1 cellular context compared by ENCODE assay signal in the genomic region with DNA sequence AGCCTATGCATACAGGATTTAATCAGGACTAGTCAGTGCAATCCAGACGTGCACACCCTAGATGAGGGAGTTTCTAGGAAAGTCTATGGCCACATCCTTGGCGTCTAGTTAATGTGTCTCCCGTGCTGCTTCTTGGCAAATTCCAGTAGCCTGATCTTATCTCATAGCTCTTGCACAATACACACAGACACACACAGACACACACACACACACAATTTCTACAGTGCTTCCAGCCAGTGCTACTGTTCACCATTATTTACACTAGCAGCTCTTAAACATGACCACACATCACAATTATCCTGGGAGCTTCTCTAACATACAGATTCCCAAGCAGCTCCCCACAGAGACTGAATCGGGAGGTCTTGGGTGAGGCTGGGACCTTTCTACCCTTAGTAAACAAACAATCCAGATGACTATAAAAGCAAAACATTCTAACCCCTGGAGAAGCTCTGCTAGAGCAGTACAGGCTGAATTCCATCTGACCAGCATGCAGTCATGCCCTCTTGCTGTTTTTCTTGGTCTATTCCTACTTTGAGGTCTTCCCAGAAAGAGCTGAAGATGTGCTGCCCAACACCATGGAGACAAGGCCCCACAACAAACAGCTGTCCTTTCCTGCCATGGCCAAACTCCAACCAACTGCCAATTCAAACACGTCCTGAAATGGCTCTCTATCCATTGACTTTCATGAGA.
TF ChIP-seq lines count a peak whose summit lies in the region.

No MANE protein-coding gene starts in this region.

TF ChIP-seq in HepG2, 621 proteins besides CTCF, POLR2A, EP300 and RAD21 (continued from another document and continues in another):
- TF ChIP-seq, protein P1, sequence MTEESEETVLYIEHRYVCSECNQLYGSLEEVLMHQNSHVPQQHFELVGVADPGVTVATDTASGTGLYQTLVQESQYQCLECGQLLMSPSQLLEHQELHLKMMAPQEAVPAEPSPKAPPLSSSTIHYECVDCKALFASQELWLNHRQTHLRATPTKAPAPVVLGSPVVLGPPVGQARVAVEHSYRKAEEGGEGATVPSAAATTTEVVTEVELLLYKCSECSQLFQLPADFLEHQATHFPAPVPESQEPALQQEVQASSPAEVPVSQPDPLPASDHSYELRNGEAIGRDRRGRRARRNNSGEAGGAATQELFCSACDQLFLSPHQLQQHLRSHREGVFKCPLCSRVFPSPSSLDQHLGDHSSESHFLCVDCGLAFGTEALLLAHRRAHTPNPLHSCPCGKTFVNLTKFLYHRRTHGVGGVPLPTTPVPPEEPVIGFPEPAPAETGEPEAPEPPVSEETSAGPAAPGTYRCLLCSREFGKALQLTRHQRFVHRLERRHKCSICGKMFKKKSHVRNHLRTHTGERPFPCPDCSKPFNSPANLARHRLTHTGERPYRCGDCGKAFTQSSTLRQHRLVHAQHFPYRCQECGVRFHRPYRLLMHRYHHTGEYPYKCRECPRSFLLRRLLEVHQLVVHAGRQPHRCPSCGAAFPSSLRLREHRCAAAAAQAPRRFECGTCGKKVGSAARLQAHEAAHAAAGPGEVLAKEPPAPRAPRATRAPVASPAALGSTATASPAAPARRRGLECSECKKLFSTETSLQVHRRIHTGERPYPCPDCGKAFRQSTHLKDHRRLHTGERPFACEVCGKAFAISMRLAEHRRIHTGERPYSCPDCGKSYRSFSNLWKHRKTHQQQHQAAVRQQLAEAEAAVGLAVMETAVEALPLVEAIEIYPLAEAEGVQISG (CRISPR knock-in tag; IDR thresholded peaks at IDR 0.05): no peak
- TF ChIP-seq HMG20A (CRISPR knock-in tag; IDR thresholded peaks at IDR 0.05; ENCODE audit: borderline replicate concordance) (peak; percentile 51; the same call in 1 of the 2 replicates), NR2C2 (CRISPR knock-in tag; IDR thresholded peaks at IDR 0.05; ENCODE audit: borderline replicate concordance) (0 out of 2 replicates have a peak, but pooled peaks have one; percentile 27), SMC3 (IDR thresholded peaks at IDR 0.05; ENCODE audit: low read length) (peak; percentile 39), CEBPG (CRISPR knock-in tag; IDR thresholded peaks at IDR 0.05) (peak; percentile 93), CC2D1A (CRISPR knock-in tag; IDR thresholded peaks at IDR 0.05) (no peak), SRSF9 (IDR thresholded peaks at IDR 0.05; ENCODE audit: borderline replicate concordance, insufficient read depth, low read depth, low read length, poor library complexity, severe bottlenecking) (no peak), ZNF430 (CRISPR knock-in tag; IDR thresholded peaks at IDR 0.05) (0 out of 2 replicates have a peak, but pooled peaks have one; percentile 40), ZSCAN22 (CRISPR knock-in tag; IDR thresholded peaks at IDR 0.05) (no peak), MTF1 (CRISPR knock-in tag; IDR thresholded peaks at IDR 0.05) (no peak), KDM5B (CRISPR knock-in tag; IDR thresholded peaks at IDR 0.05; ENCODE audit: borderline replicate concordance) (no peak), FOXJ3 (CRISPR knock-in tag; IDR thresholded peaks at IDR 0.05; ENCODE audit: borderline replicate concordance) (0 out of 2 replicates have a peak, but pooled peaks have one; percentile 67), ZNF816 (CRISPR knock-in tag; IDR thresholded peaks at IDR 0.05; ENCODE audit: borderline replicate concordance) (no peak), ZZZ3 (CRISPR knock-in tag; IDR thresholded peaks at IDR 0.05; ENCODE audit: borderline replicate concordance) (no peak), KAT7 (CRISPR knock-in tag; IDR thresholded peaks at IDR 0.05; ENCODE audit: borderline replicate concordance) (peak; percentile 50; the same call in 1 of the 2 replicates), ZNF652 (CRISPR knock-in tag; IDR thresholded peaks at IDR 0.05; ENCODE audit: borderline replicate concordance, low read depth) (no peak), ZBTB8A (CRISPR knock-in tag; IDR thresholded peaks at IDR 0.05; ENCODE audit: borderline replicate concordance, low read depth) (no peak), GPN1 (CRISPR knock-in tag; IDR thresholded peaks at IDR 0.05; ENCODE audit: borderline replicate concordance) (no peak), MTF2 (CRISPR knock-in tag; IDR thresholded peaks at IDR 0.05; ENCODE audit: borderline replicate concordance) (no peak), GATAD2A (CRISPR knock-in tag; IDR thresholded peaks at IDR 0.05) (peak; percentile 90), ZNF782 (CRISPR knock-in tag; IDR thresholded peaks at IDR 0.05; ENCODE audit: borderline replicate concordance) (0 out of 2 replicates have a peak, but pooled peaks have one; percentile 46), MED1 (CRISPR knock-in tag; IDR thresholded peaks at IDR 0.05) (peak; percentile 76), ATF7-NPFF (CRISPR knock-in tag; IDR thresholded peaks at IDR 0.05; ENCODE audit: low read depth) (0 out of 2 replicates have a peak, but pooled peaks have one; percentile 40), ZNF746 (CRISPR knock-in tag; IDR thresholded peaks at IDR 0.05) (no peak), ZNF225 (CRISPR knock-in tag; IDR thresholded peaks at IDR 0.05) (no peak), KAT8 (CRISPR knock-in tag; IDR thresholded peaks at IDR 0.05) (peak; percentile 65), ATF7 (IDR thresholded peaks at IDR 0.05) (no peak), ATF7 (CRISPR knock-in tag; IDR thresholded peaks at IDR 0.05) (no peak), MXD4 (CRISPR knock-in tag; IDR thresholded peaks at IDR 0.05) (no peak), ZNF143 (CRISPR knock-in tag; IDR thresholded peaks at IDR 0.05) (no peak), KMT2A (CRISPR knock-in tag; IDR thresholded peaks at IDR 0.05) (no peak), RXRB (CRISPR knock-in tag; IDR thresholded peaks at IDR 0.05; ENCODE audit: borderline replicate concordance) (0 out of 2 replicates have a peak, but pooled peaks have one; percentile 5)
- TF ChIP-seq, protein P2, sequence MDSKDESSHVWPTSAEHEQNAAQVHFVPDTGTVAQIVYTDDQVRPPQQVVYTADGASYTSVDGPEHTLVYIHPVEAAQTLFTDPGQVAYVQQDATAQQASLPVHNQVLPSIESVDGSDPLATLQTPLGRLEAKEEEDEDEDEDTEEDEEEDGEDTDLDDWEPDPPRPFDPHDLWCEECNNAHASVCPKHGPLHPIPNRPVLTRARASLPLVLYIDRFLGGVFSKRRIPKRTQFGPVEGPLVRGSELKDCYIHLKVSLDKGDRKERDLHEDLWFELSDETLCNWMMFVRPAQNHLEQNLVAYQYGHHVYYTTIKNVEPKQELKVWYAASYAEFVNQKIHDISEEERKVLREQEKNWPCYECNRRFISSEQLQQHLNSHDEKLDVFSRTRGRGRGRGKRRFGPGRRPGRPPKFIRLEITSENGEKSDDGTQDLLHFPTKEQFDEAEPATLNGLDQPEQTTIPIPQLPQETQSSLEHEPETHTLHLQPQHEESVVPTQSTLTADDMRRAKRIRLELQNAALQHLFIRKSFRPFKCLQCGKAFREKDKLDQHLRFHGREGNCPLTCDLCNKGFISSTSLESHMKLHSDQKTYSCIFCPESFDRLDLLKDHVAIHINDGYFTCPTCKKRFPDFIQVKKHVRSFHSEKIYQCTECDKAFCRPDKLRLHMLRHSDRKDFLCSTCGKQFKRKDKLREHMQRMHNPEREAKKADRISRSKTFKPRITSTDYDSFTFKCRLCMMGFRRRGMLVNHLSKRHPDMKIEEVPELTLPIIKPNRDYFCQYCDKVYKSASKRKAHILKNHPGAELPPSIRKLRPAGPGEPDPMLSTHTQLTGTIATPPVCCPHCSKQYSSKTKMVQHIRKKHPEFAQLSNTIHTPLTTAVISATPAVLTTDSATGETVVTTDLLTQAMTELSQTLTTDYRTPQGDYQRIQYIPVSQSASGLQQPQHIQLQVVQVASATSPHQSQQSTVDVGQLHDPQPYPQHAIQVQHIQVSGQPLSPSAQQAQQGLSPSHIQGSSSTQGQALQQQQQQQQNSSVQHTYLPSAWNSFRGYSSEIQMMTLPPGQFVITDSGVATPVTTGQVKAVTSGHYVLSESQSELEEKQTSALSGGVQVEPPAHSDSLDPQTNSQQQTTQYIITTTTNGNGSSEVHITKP (CRISPR knock-in tag; IDR thresholded peaks at IDR 0.05; ENCODE audit: low read depth): no peak
- TF ChIP-seq, protein P3, sequence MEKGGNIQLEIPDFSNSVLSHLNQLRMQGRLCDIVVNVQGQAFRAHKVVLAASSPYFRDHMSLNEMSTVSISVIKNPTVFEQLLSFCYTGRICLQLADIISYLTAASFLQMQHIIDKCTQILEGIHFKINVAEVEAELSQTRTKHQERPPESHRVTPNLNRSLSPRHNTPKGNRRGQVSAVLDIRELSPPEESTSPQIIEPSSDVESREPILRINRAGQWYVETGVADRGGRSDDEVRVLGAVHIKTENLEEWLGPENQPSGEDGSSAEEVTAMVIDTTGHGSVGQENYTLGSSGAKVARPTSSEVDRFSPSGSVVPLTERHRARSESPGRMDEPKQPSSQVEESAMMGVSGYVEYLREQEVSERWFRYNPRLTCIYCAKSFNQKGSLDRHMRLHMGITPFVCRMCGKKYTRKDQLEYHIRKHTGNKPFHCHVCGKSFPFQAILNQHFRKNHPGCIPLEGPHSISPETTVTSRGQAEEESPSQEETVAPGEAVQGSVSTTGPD (CRISPR knock-in tag; IDR thresholded peaks at IDR 0.05): peak; percentile 69; the same call in 1 of the 2 replicates
- TF ChIP-seq, protein P4, sequence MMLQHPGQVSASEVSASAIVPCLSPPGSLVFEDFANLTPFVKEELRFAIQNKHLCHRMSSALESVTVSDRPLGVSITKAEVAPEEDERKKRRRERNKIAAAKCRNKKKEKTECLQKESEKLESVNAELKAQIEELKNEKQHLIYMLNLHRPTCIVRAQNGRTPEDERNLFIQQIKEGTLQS (CRISPR knock-in tag; IDR thresholded peaks at IDR 0.05): no peak
- TF ChIP-seq, protein P5, sequence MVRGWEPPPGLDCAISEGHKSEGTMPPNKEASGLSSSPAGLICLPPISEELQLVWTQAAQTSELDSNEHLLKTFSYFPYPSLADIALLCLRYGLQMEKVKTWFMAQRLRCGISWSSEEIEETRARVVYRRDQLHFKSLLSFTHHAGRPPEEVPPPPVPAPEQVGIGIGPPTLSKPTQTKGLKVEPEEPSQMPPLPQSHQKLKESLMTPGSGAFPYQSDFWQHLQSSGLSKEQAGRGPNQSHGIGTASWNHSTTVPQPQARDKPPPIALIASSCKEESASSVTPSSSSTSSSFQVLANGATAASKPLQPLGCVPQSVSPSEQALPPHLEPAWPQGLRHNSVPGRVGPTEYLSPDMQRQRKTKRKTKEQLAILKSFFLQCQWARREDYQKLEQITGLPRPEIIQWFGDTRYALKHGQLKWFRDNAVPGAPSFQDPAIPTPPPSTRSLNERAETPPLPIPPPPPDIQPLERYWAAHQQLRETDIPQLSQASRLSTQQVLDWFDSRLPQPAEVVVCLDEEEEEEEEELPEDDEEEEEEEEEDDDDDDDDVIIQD (CRISPR knock-in tag; IDR thresholded peaks at IDR 0.05; ENCODE audit: low read depth): peak; percentile 29; the same call in 1 of the 2 replicates
- TF ChIP-seq, protein P6, sequence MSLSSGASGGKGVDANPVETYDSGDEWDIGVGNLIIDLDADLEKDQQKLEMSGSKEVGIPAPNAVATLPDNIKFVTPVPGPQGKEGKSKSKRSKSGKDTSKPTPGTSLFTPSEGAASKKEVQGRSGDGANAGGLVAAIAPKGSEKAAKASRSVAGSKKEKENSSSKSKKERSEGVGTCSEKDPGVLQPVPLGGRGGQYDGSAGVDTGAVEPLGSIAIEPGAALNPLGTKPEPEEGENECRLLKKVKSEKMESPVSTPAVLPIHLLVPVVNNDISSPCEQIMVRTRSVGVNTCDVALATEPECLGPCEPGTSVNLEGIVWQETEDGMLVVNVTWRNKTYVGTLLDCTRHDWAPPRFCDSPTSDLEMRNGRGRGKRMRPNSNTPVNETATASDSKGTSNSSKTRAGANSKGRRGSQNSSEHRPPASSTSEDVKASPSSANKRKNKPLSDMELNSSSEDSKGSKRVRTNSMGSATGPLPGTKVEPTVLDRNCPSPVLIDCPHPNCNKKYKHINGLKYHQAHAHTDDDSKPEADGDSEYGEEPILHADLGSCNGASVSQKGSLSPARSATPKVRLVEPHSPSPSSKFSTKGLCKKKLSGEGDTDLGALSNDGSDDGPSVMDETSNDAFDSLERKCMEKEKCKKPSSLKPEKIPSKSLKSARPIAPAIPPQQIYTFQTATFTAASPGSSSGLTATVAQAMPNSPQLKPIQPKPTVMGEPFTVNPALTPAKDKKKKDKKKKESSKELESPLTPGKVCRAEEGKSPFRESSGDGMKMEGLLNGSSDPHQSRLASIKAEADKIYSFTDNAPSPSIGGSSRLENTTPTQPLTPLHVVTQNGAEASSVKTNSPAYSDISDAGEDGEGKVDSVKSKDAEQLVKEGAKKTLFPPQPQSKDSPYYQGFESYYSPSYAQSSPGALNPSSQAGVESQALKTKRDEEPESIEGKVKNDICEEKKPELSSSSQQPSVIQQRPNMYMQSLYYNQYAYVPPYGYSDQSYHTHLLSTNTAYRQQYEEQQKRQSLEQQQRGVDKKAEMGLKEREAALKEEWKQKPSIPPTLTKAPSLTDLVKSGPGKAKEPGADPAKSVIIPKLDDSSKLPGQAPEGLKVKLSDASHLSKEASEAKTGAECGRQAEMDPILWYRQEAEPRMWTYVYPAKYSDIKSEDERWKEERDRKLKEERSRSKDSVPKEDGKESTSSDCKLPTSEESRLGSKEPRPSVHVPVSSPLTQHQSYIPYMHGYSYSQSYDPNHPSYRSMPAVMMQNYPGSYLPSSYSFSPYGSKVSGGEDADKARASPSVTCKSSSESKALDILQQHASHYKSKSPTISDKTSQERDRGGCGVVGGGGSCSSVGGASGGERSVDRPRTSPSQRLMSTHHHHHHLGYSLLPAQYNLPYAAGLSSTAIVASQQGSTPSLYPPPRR (CRISPR knock-in tag; IDR thresholded peaks at IDR 0.05; ENCODE audit: borderline replicate concordance): peak; percentile 84
- TF ChIP-seq, protein P7, sequence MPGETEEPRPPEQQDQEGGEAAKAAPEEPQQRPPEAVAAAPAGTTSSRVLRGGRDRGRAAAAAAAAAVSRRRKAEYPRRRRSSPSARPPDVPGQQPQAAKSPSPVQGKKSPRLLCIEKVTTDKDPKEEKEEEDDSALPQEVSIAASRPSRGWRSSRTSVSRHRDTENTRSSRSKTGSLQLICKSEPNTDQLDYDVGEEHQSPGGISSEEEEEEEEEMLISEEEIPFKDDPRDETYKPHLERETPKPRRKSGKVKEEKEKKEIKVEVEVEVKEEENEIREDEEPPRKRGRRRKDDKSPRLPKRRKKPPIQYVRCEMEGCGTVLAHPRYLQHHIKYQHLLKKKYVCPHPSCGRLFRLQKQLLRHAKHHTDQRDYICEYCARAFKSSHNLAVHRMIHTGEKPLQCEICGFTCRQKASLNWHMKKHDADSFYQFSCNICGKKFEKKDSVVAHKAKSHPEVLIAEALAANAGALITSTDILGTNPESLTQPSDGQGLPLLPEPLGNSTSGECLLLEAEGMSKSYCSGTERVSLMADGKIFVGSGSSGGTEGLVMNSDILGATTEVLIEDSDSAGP (CRISPR knock-in tag; IDR thresholded peaks at IDR 0.05; ENCODE audit: borderline replicate concordance): no peak
- TF ChIP-seq, protein P8, sequence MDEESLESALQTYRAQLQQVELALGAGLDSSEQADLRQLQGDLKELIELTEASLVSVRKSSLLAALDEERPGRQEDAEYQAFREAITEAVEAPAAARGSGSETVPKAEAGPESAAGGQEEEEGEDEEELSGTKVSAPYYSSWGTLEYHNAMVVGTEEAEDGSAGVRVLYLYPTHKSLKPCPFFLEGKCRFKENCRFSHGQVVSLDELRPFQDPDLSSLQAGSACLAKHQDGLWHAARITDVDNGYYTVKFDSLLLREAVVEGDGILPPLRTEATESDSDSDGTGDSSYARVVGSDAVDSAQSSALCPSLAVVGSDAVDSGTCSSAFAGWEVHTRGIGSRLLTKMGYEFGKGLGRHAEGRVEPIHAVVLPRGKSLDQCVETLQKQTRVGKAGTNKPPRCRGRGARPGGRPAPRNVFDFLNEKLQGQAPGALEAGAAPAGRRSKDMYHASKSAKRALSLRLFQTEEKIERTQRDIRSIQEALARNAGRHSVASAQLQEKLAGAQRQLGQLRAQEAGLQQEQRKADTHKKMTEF (CRISPR knock-in tag; IDR thresholded peaks at IDR 0.05): peak; percentile 73; the same call in 1 of the 2 replicates
- TF ChIP-seq, protein P9, sequence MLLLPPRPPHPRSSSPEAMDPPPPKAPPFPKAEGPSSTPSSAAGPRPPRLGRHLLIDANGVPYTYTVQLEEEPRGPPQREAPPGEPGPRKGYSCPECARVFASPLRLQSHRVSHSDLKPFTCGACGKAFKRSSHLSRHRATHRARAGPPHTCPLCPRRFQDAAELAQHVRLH (CRISPR knock-in tag; IDR thresholded peaks at IDR 0.05; ENCODE audit: borderline replicate concordance, low read depth): 0 out of 2 replicates have a peak, but pooled peaks have one; percentile 23
